In genomic region chr19:45643024-45643926, GRCh38 we compare ENCODE assay signal across 8 cellular contexts. TPM values are rescaled to one million over a fixed set of nuclear protein-coding genes. Genes with fewer than 3 reads are reported as not detected.
DNase-seq lines count a peak whose midpoint lies in the region; ATAC-seq and TF ChIP-seq lines count a peak whose summit lies in the region.

No MANE protein-coding gene starts in this region.

- DNase-seq in GDM1 (lab: John Stamatoyannopoulos, UW) = peak; percentile 80
- peak; percentile 91 for DNase-seq in HK-2 (ENCODE audit: unreplicated experiment)
- peak; percentile 77 for DNase-seq in NCI-H748 treated with DMSO at 0.1 percent for 48 hours (lab: John Stamatoyannopoulos, UW)
- peak; percentile 98 to 99 for DNase-seq in activated CD4-positive, alpha-beta T cell treated with anti-CD3 and anti-CD28 coated beads, Interleukin-2, amount 50 U/mL, for 48 hours
- DNase-seq in dorsolateral prefrontal cortex = peak; percentile 85 to 95 (median 92)
- DNase-seq in right lobe of liver = peak; percentile 84 to 86 (median 86)
- DNase-seq in stimulated activated CD4-positive, alpha-beta T cell treated with anti-CD3 and anti-CD28 coated beads, TNF-alpha, amount 100 ng/mL, for 4 hours (ENCODE audit: low read depth in 3 of 3) = peak; percentile 84 to 95 (median 87)

- H3K27me3 ChIP-seq in dorsolateral prefrontal cortex (no peaks in the 10 kb centered on the region), right lobe of liver (peaks cover 0 to 4% of the 10 kb centered on the region in 2 donors)

- intact Hi-C loops in dorsolateral prefrontal cortex (cut with DNase I) = loop anchor here (1.0 to 10.0 kb wide), 8 partner anchors 36 to 136 kb away; partner anchors contain the start of genes OPA3 (in 2 of the 2), QPCTL (in 1 of the 2), SNRPD2 (in 1 of the 2) and VASP (in 1 of the 2)
- intact Hi-C loops in right lobe of liver (cut with DNase I) = loop anchor here (5.0 to 10.0 kb wide), 3 partner anchors 36 to 118 kb away; partner anchors contain the start of gene GPR4 (in 1 of the 2)

- H3K4me3 ChIP-seq in dorsolateral prefrontal cortex (peak overlapping the region; percentile 46 to 87 (median 74)), right lobe of liver (peak overlapping the region in 1 of 3 donors; percentile 12)

- peaks cover 0 to 27% (median 15%) of the 10 kb centered on the region in 4 donors for H3K4me1 ChIP-seq in right lobe of liver

- ATAC-seq in right lobe of liver (peak; percentile 58 to 65 (median 64)), HG02571 (IDR thresholded peaks at IDR 0.05; ENCODE audit: unreplicated experiment) (no peak)

- TF ChIP-seq CTCF in dorsolateral prefrontal cortex (IDR thresholded peaks at IDR 0.05 in 54 of 56, conservative IDR thresholded peaks at IDR 0.05 in 2 of 56; ENCODE audit: low read depth in 1 of 56, partially characterized antibody in 56 of 56) (peak; percentile 89 to 99 (median 97)), right lobe of liver (IDR thresholded peaks at IDR 0.05) (peak; percentile 95 to 98 (median 96))

- H3K27ac ChIP-seq in dorsolateral prefrontal cortex (peak overlapping the region; percentile 79 to 100 (median 98)), right lobe of liver (peak overlapping the region in 1 of 3 donors; percentile 55)

- WGBS in right lobe of liver (ENCODE audit: insufficient coverage, low coverage, low lambda C conversion rate, missing lambda C conversion rate) = 4% methylated on average over 23 of the region's 39 CpGs

- H3K36me3 ChIP-seq in right lobe of liver = no peaks in the 10 kb centered on the region

- no peak for TF ChIP-seq POLR2A in right lobe of liver (IDR thresholded peaks at IDR 0.05)

- H3K9me3 ChIP-seq in right lobe of liver = no peaks in the 10 kb centered on the region

RNA-seq across cellular contexts. Expression of gene EML2, which starts 4.1 kb away (rescaled TPM):
- 100 to 1,000 TPM in 112 of 120 experiments, 10 to 100 TPM in 8; 86.4 to 266 (median 132) TPM for total RNA-seq in dorsolateral prefrontal cortex
- 10 to 100 TPM; 12.6 to 19.7 (median 13.8) TPM for total RNA-seq in right lobe of liver

RNA-seq across cellular contexts. Expression of gene GIPR, which starts 24.7 kb away (rescaled TPM):
- total RNA-seq in dorsolateral prefrontal cortex (10 to 100 TPM in 16 of 120 experiments, 1 to 10 TPM in 91, under 1 TPM in 12, not detected in 1; 0.29 to 22.2 (median 3.7) TPM), right lobe of liver (under 1 TPM in 4 of 6 experiments, not detected in 2; 0.07 to 0.23 (median 0.18) TPM)

RNA-seq across cellular contexts. Expression of gene GPR4, which starts 41.3 kb away (rescaled TPM):
- 10 to 100 TPM in 26 of 120 experiments, 1 to 10 TPM in 92, under 1 TPM in 2; 0.78 to 30.3 (median 6.6) TPM for total RNA-seq in dorsolateral prefrontal cortex
- total RNA-seq in right lobe of liver = 1 to 10 TPM in 4 of 6 experiments, under 1 TPM in 2; 0.83 to 3.1 (median 1.3) TPM

RNA-seq across cellular contexts. Expression of gene SNRPD2, which starts 48.5 kb away (rescaled TPM):
- total RNA-seq in dorsolateral prefrontal cortex (100 to 1,000 TPM; 125 to 259 (median 201) TPM), right lobe of liver (10 to 100 TPM; 79.7 to 92.5 (median 88.2) TPM)

RNA-seq across cellular contexts. Expression of gene QPCTL, which starts 49.2 kb away (rescaled TPM):
- 10 to 100 TPM in 31 of 120 experiments, 1 to 10 TPM in 89; 3.0 to 16.5 (median 8.6) TPM for total RNA-seq in dorsolateral prefrontal cortex
- total RNA-seq in right lobe of liver = 1 to 10 TPM; 4.4 to 6.9 (median 5.9) TPM

Comparison
In these comparisons a context has a peak if more than half of its experiments do, and no peak if none do; other contexts are left out.
1. RNA of gene EML2, which starts 4.1 kb away (total RNA-seq): 86.4 to 266 TPM in dorsolateral prefrontal cortex; 12.6 to 19.7 TPM in right lobe of liver; every median in the first group is over 4 times any median in the second.
2. Peak in every context shown above with its lines, with median percentiles within 50 percentile points of each other: DNase-seq.